11 cellular contexts compared by ENCODE assay signal in the genomic region with DNA sequence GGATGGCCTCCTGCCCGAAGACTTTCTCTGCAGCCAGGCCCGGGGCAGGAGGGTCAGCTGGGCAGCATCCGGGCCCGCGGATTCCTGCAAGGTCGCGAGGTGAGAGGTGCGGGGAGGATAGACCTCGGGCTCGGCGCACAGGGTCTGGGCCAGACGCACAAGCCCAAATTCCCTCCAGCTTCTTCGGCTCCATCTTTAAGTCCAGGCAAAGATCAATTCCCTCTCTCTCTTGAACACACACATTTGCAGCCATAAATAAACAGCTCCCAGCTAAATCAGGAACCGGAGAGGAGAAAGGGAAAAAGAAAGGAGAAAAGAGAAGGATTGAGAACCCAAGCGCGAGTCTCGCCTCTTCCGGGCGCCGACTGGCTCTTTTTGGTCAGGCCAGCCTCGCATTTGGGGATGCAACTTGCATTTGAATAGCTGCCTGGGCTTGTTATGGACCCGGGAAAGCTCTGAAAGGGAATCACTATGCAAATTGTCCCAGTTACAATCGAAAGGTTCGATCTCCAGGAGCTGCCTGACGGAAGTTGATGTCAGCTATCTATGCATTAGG. TPM values are rescaled to one million over a fixed set of nuclear protein-coding genes. Genes with fewer than 3 reads are reported as not detected.
DNase-seq lines count a peak whose midpoint lies in the region; ATAC-seq and TF ChIP-seq lines count a peak whose summit lies in the region.
"Had no signal": no experiment of that assay in that cellular context is flagged by ENCODE, and none has a peak within 500 bp of the region (broad histone marks: within the 10 kb centered on the region; RNA-seq: fewer than 3 reads in every experiment).

No MANE protein-coding gene starts in this region.

- H3K9ac ChIP-seq in adipocyte (ENCODE audit: low read length): no peak overlapping the region

- no peak for TF ChIP-seq POLR2A in stomach (IDR thresholded peaks at IDR 0.05)

- WGBS in stomach, 5 donors: 2 to 6% (median 2%) methylated on average over 25 of the region's 25 CpGs

- CTCF ChIA-PET in GM10248 (lab: Yijun Ruan, JAX): interaction anchor here (1.4 to 2.1 kb wide), 2 partner anchors 23 to 38 kb away, joined by 3 to 5 read pairs; no protein-coding TSS in a partner anchor

- POLR2A ChIA-PET in GM10248 (lab: Yijun Ruan, JAX): no interaction called here

- no peak overlapping the region for H3K27ac ChIP-seq in stomach

- intact Hi-C loops in stomach (cut with DNase I; ENCODE audit: low total_unique reads): no loop called here

- DNase-seq in NCI-H1417 (lab: John Stamatoyannopoulos, UW): peak in 2 of 3 experiments; percentile 50 to 51
- DNase-seq in NCI-H1417 treated with DMSO at 0.1 percent for 48 hours (lab: John Stamatoyannopoulos, UW): no peak
- peak; percentile 35 for DNase-seq in adipocyte (ENCODE audit: low read depth)
- DNase-seq in left kidney (ENCODE audit: low read depth, low spot score): peak; percentile 32
- DNase-seq in stomach: no peak
- no peak for DNase-seq in COLO829 (ENCODE audit: low spot score)
- no peak for DNase-seq in GM10248 (ENCODE audit: extremely low spot score)
- DNase-seq: 8988T, NCI-H1436 had no signal

- peak overlapping the region; percentile 54 for H3K4me3 ChIP-seq in adipocyte (ENCODE audit: low read length)
- H3K4me3 ChIP-seq in stomach: peak overlapping the region; percentile 34 to 49 (median 40)

- H3K27me3 ChIP-seq in adipocyte (replicated peaks; ENCODE audit: control insufficient read depth, insufficient read depth, low read length) (peaks cover 84% of the 10 kb centered on the region), stomach (peaks cover 40 to 100% (median 94%) of the 10 kb centered on the region in 3 donors)

- ATAC-seq in HG02840 (IDR thresholded peaks at IDR 0.05; ENCODE audit: low FRiP score, unreplicated experiment): no peak

- H3K4me1 ChIP-seq in adipocyte (ENCODE audit: control insufficient read depth, insufficient read depth, low read length) (peaks cover 10% of the 10 kb centered on the region), stomach (peaks cover 30 to 32% (median 31%) of the 10 kb centered on the region in 4 donors)

- no peak for TF ChIP-seq EP300 in stomach (IDR thresholded peaks at IDR 0.05)

- H3K9me3 ChIP-seq in adipocyte (ENCODE audit: control insufficient read depth, low read length) (no peaks in the 10 kb centered on the region), stomach (peaks cover 0 to 10% (median 0%) of the 10 kb centered on the region in 4 donors)

- H3K36me3 ChIP-seq in adipocyte (ENCODE audit: control insufficient read depth, insufficient read depth, low read length, severe bottlenecking) (no peaks in the 10 kb centered on the region), stomach (no peaks in the 10 kb centered on the region)

- no peak for TF ChIP-seq CTCF in stomach (IDR thresholded peaks at IDR 0.05)
- TF ChIP-seq CTCF in GM10248 (IDR thresholded peaks at IDR 0.05; ENCODE audit: control extremely low read depth, extremely low read depth, low read depth, missing control alignments): no peak

RNA-seq across cellular contexts. Expression of a gene that starts 14.5 kb away (rescaled TPM):
- 1 to 10 TPM in 1 of 5 donors, under 1 TPM in 1, not detected in 3; 0.18 to 1.2 TPM for total RNA-seq in stomach
- polyA plus RNA-seq in stomach: not detected
- total RNA-seq: sciatic nerve had no signal

Comparison
In these comparisons a context has a peak if more than half of its experiments do, and no peak if none do; other contexts are left out.
1. DNase-seq: peak in NCI-H1417 (2 of 3), adipocyte (single experiment) and left kidney (single experiment); none in NCI-H1417 treated with DMSO at 0.1 percent for 48 hours (single experiment), stomach (single experiment), COLO829 (single experiment) and GM10248 (single experiment).